19 cellular contexts compared by ENCODE assay signal in the genomic region with DNA sequence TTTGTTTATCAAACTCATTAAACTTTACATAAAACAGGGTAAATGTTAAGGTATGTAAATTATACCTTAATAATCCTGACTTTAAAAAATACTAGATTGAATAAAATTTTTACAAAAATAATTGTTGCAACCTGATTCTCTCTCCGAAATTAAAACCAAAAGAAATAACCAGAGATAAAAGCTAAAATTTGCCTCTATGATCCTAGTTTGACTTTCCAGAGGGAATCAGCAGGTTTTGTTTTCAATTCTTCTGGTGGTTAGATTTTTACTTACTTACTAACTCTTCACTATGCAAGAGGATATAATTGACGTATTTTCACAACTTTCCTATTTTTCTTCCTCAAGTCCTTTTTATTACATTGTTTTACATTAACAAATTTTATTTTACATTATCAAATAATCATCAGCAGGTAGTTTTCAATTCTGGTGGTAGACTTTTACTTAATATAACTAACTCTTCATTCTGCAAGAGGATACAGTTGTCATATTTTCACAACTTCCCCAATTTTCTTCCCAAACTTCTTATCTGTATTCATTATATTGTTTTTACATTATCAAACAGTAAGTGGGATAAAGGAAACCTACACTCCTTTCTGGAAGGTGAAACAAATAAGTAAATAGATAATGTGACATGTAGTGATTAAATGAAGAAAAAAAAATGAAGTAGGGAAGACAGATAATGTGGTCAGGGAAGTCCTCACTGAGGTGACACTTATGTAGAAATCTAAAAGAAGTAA. TPM values are rescaled to one million over a fixed set of nuclear protein-coding genes. Genes with fewer than 3 reads are reported as not detected.
DNase-seq lines count a peak whose midpoint lies in the region; ATAC-seq, FAIRE-seq and TF ChIP-seq lines count a peak whose summit lies in the region.
"Had no signal": no experiment of that assay in that cellular context is flagged by ENCODE, and none has a peak within 500 bp of the region (broad histone marks: within the 10 kb centered on the region; RNA-seq: fewer than 3 reads in every experiment).

No MANE protein-coding gene starts in this region.

- no peak for FAIRE-seq in HepG2 (lab: Jason Lieb, UNC)
- FAIRE-seq: GM18507 had no signal

- TF ChIP-seq EP300 in HepG2 (IDR thresholded peaks at IDR 0.05; ENCODE audit: low read depth in 2 of 2, low read length in 2 of 2) (no peak), HepG2 (CRISPR knock-in tag; IDR thresholded peaks at IDR 0.05; ENCODE audit: borderline replicate concordance) (no peak)

- H3K27ac Mint-ChIP-seq in mesothelial cell of epicardium (peak overlapping the region; percentile 7), type B pancreatic cell (peak overlapping the region; percentile 7)

- intact Hi-C loops in HepG2 (cut with micrococcal nuclease; ENCODE audit: unreplicated experiment) (loop anchor here (10.0 kb wide), 1 partner anchor 541 kb away; no protein-coding TSS in a partner anchor), right lobe of liver (cut with DNase I) (no loop called here)

- H4K20me1 ChIP-seq in HepG2 (ENCODE audit: insufficient read depth, low read length), result no peaks in the 10 kb centered on the region

- H3K4me3 Mint-ChIP-seq in mesothelial cell of epicardium (no peak overlapping the region), type B pancreatic cell (no peak overlapping the region)

- ATAC-seq in HepG2, result no peak
- ATAC-seq in right lobe of liver, result no peak
- ATAC-seq: HCT116 had no signal

- no peak for TF ChIP-seq RAD21 in HepG2 (CRISPR knock-in tag; IDR thresholded peaks at IDR 0.05)

- peaks cover 96% of the 10 kb centered on the region for H3K4me1 ChIP-seq in HepG2 (ENCODE audit: insufficient read depth, low read length)
- H3K4me1 ChIP-seq in right lobe of liver, result peaks cover 0 to 22% (median 2%) of the 10 kb centered on the region in 4 donors
- peaks cover 12% of the 10 kb centered on the region for H3K4me1 ChIP-seq in endocrine pancreas (ENCODE audit: control insufficient read depth, insufficient read depth, low read length)
- H3K4me1 ChIP-seq: SJSA1 had no signal

- H3K36me3 ChIP-seq in HepG2 (replicated peaks in 1 of 2; ENCODE audit: control insufficient read depth in 1 of 2, insufficient read depth in 2 of 2, low read length in 2 of 2), result no peaks in the 10 kb centered on the region; a peak in 1 of 5 replicates
- no peaks in the 10 kb centered on the region for H3K36me3 ChIP-seq in right lobe of liver
- H3K36me3 ChIP-seq in endocrine pancreas (ENCODE audit: control insufficient read depth, insufficient read depth, low read length), result no peaks in the 10 kb centered on the region
- H3K36me3 ChIP-seq: MG63, SJSA1 had no signal

- H3K9me3 Mint-ChIP-seq in mesothelial cell of epicardium (no peaks in the 10 kb centered on the region), type B pancreatic cell (no peaks in the 10 kb centered on the region)

- POLR2A ChIA-PET in HepG2 (lab: Yijun Ruan, JAX), result interaction anchor here (0.8 to 1.2 kb wide), 14 partner anchors 8 to 240 kb away, joined by 3 to 26 read pairs (median 4); a partner anchor contains a TSS

- DNase-seq in HepG2 (ENCODE audit: low spot score), result no peak
- no peak for DNase-seq in right lobe of liver
- DNase-seq in mesothelial cell of epicardium (ENCODE audit: low spot score in 2 of 2, unreplicated experiment in 2 of 2), result no peak
- DNase-seq in type B pancreatic cell (ENCODE audit: extremely low spot score, unreplicated experiment), result no peak
- no peak for DNase-seq in SW 1271 (lab: John Stamatoyannopoulos, UW)
- DNase-seq in NOMO-1 treated with DMSO at 0.1 percent for 48 hours (lab: John Stamatoyannopoulos, UW; ENCODE audit: unreplicated experiment), result no peak
- DNase-seq in erythroblast (lab: John Stamatoyannopoulos, UW), result no peak
- DNase-seq: KBM-7; MG63; NCI-H2029 treated with DMSO at 0.1 percent for 48 hours; NCI-H446 treated with DMSO at 0.1 percent for 48 hours; NCI-H526; NK-92 treated with Interleukin-12 subunit alpha and Interleukin-12 subunit beta, amount 100 ng/mL, for 24 hours; PC-9; Right ventricle myocardium superior had no signal

- H3K4me2 ChIP-seq in HepG2 (ENCODE audit: low read depth, low read length), result peak overlapping the region; percentile 61
- H3K4me2 ChIP-seq: PC-9 had no signal

- CTCF ChIA-PET in HepG2 (lab: Yijun Ruan, JAX; ENCODE audit: low intra/inter-chr PET ratio, low total read pairs), result no interaction called here

- H3K9ac ChIP-seq in HepG2 (ENCODE audit: insufficient read depth, low read depth, low read length), result peak overlapping the region; percentile 60
- H3K9ac ChIP-seq in endocrine pancreas (ENCODE audit: control insufficient read depth, insufficient read depth, low read length), result no peak overlapping the region

- BruUV-seq in HepG2 (replicated peaks; lab: Mats Ljungman, UMichigan), result TSS peak; percentile 44

- H3K9me3 ChIP-seq in HepG2 (ENCODE audit: low read length) (no peaks in the 10 kb centered on the region), right lobe of liver (no peaks in the 10 kb centered on the region), endocrine pancreas (ENCODE audit: control insufficient read depth, low read length) (no peaks in the 10 kb centered on the region)
- H3K9me3 ChIP-seq: MG63, SJSA1 had no signal

- TF ChIP-seq CTCF in HepG2 (CRISPR knock-in tag; IDR thresholded peaks at IDR 0.05) (no peak), right lobe of liver (IDR thresholded peaks at IDR 0.05) (no peak), mesothelial cell of epicardium (IDR thresholded peaks at IDR 0.05; ENCODE audit: unreplicated experiment) (no peak), type B pancreatic cell (conservative IDR thresholded peaks at IDR 0.05) (no peak)

- no peaks in the 10 kb centered on the region for H3K27me3 ChIP-seq in HepG2 (ENCODE audit: control insufficient read depth in 1 of 2, insufficient read depth in 2 of 2, low read length in 2 of 2)
- no peaks in the 10 kb centered on the region for H3K27me3 ChIP-seq in right lobe of liver
- H3K27me3 ChIP-seq in endocrine pancreas (ENCODE audit: control insufficient read depth, insufficient read depth, low read length), result no peaks in the 10 kb centered on the region
- H3K27me3 ChIP-seq: MG63, SJSA1 had no signal

- H3K36me3 Mint-ChIP-seq in mesothelial cell of epicardium (no peaks in the 10 kb centered on the region), type B pancreatic cell (peaks cover 4% of the 10 kb centered on the region)

- H3K4me3 ChIP-seq in HepG2 (replicated peaks in 1 of 3; ENCODE audit: insufficient read depth in 1 of 3, low read depth in 2 of 3, low read length in 3 of 3) (peak overlapping the region in 2 of 3 experiments; percentile 6 to 19; a peak in 2 of 6 replicates), right lobe of liver (no peak overlapping the region), endocrine pancreas (ENCODE audit: control insufficient read depth, insufficient read depth, low read length) (peak overlapping the region; percentile 36)
- H3K4me3 ChIP-seq: MG63, PC-9, SJSA1 had no signal

- 82% methylated on average over 2 of the region's 2 CpGs for WGBS in HepG2 (ENCODE audit: low lambda C conversion rate)
- 50% methylated on average over 2 of the region's 2 CpGs for WGBS in right lobe of liver (ENCODE audit: insufficient coverage, low coverage, low lambda C conversion rate, missing lambda C conversion rate)

- H3K27ac ChIP-seq in HepG2 (ENCODE audit: extremely low read length, insufficient read depth, low read length), result peak overlapping the region; percentile 94
- peak overlapping the region in 1 of 3 donors; percentile 41 for H3K27ac ChIP-seq in right lobe of liver
- H3K27ac ChIP-seq: PC-9, SJSA1 had no signal

- H2AFZ ChIP-seq in HepG2 (ENCODE audit: low read length), result no peak overlapping the region
- H2AFZ ChIP-seq: PC-9 had no signal

- H3K4me1 Mint-ChIP-seq in mesothelial cell of epicardium (peaks cover 22% of the 10 kb centered on the region), type B pancreatic cell (ENCODE audit: unreplicated experiment) (peaks cover 6% of the 10 kb centered on the region)

- in situ Hi-C loops in HepG2 (cut with HindIII; ENCODE audit: extremely low pct_ligation_motif_present, low pct_unique_long_range_greater_than_20kb), result no loop called here

- H3K27me3 Mint-ChIP-seq in mesothelial cell of epicardium (ENCODE audit: low read depth) (no peaks in the 10 kb centered on the region), type B pancreatic cell (no peaks in the 10 kb centered on the region)

- TF ChIP-seq POLR2A in HepG2 (IDR thresholded peaks at IDR 0.05; ENCODE audit: insufficient read depth in 1 of 2, low read depth in 2 of 2, low read length in 2 of 2), result no peak
- TF ChIP-seq POLR2A in right lobe of liver (IDR thresholded peaks at IDR 0.05), result no peak
- TF ChIP-seq POLR2A in erythroblast (IDR thresholded peaks at IDR 0.05; ENCODE audit: low read length), result no peak

- peaks cover 72% of the 10 kb centered on the region for H3K79me2 ChIP-seq in HepG2 (ENCODE audit: insufficient read depth, low read length)

RNA-seq across cellular contexts. Expression of a gene that starts 52.2 kb away (rescaled TPM):
- total RNA-seq in HepG2 (2016; rRNA removed; fragmentation: Illumina TruSeq; extraction: Trizol), result 44.3 and 51.0 TPM in 2 replicates
- total RNA-seq in HepG2 (2016; cell fraction: cytosol; rRNA removed; fragmentation: Illumina TruSeq; extraction: Trizol; ENCODE audit: low read depth), result 51.6 and 59.0 TPM in 2 replicates
- total RNA-seq in HepG2 (2016; cell fraction: insoluble cytoplasmic fraction; rRNA removed; fragmentation: Illumina TruSeq; extraction: Trizol), result 38.7 and 48.0 TPM in 2 replicates
- 31.2 and 40.8 TPM in 2 replicates for total RNA-seq in HepG2 (2016; cell fraction: membrane; rRNA removed; fragmentation: Illumina TruSeq; extraction: Trizol)
- 170 and 177 TPM in 2 replicates for total RNA-seq in HepG2 (2016; cell fraction: nucleus; rRNA removed; fragmentation: Illumina TruSeq; extraction: Trizol)
- 55.7 and 62.4 TPM in 2 replicates for polyA plus RNA-seq in HepG2 (2011; rRNA removed)
- polyA plus RNA-seq in HepG2 (2011; cell fraction: cytosol; rRNA removed), result 20.1 and 25.7 TPM in 2 replicates
- polyA plus RNA-seq in HepG2 (2011; cell fraction: nucleus; rRNA removed), result 121 and 149 TPM in 2 replicates
- polyA plus RNA-seq in HepG2 (2012), result 24.7 and 32.0 TPM in 2 replicates
- polyA plus RNA-seq in HepG2 (2016; cell fraction: cytosol; fragmentation: Illumina TruSeq; extraction: Trizol; ENCODE audit: low read depth), result 1.9 and 2.8 TPM in 2 replicates
- 27.6 and 28.6 TPM in 2 replicates for polyA plus RNA-seq in HepG2 (2016; cell fraction: insoluble cytoplasmic fraction; fragmentation: Illumina TruSeq; extraction: Trizol; ENCODE audit: low read depth)
- 6.4 and 6.6 TPM in 2 replicates for polyA plus RNA-seq in HepG2 (2016; cell fraction: membrane; fragmentation: Illumina TruSeq; extraction: Trizol; ENCODE audit: low read depth)
- 52.1 and 53.0 TPM in 2 replicates for polyA plus RNA-seq in HepG2 (2016; cell fraction: nucleus; fragmentation: Illumina TruSeq; extraction: Trizol; ENCODE audit: insufficient read depth, low read depth)
- polyA minus RNA-seq in HepG2 (2011; rRNA and poly(A)+ RNA removed; ENCODE audit: low replicate concordance), result 16.3 and 149 TPM in 2 replicates
- 25.6 and 32.7 TPM in 2 replicates for polyA minus RNA-seq in HepG2 (2011; cell fraction: cytosol; rRNA and poly(A)+ RNA removed)
- polyA minus RNA-seq in HepG2 (2011; cell fraction: nucleus; rRNA and poly(A)+ RNA removed), result 587 and 688 TPM in 2 replicates
- total RNA-seq in right lobe of liver, result 10 to 100 TPM; 15.1 to 20.1 (median 16.8) TPM
- 64.2 to 67.5 TPM (median 64.6 TPM) in 3 replicates for total RNA-seq in mesothelial cell of epicardium
- 42.1 and 59.8 TPM in 2 replicates for total RNA-seq in type B pancreatic cell (ENCODE audit: low replicate concordance)

RNA-seq across cellular contexts. Expression of a gene that starts 52.6 kb away (rescaled TPM):
- total RNA-seq in HepG2 (2016; rRNA removed; fragmentation: Illumina TruSeq; extraction: Trizol), result 82.9 and 116 TPM in 2 replicates
- 30.5 and 34.0 TPM in 2 replicates for total RNA-seq in HepG2 (2016; cell fraction: cytosol; rRNA removed; fragmentation: Illumina TruSeq; extraction: Trizol; ENCODE audit: low read depth)
- total RNA-seq in HepG2 (2016; cell fraction: insoluble cytoplasmic fraction; rRNA removed; fragmentation: Illumina TruSeq; extraction: Trizol), result 83.6 and 117 TPM in 2 replicates
- 39.0 and 40.1 TPM in 2 replicates for total RNA-seq in HepG2 (2016; cell fraction: membrane; rRNA removed; fragmentation: Illumina TruSeq; extraction: Trizol)
- total RNA-seq in HepG2 (2016; cell fraction: nucleus; rRNA removed; fragmentation: Illumina TruSeq; extraction: Trizol), result 44.3 and 52.5 TPM in 2 replicates
- 19.6 and 28.6 TPM in 2 replicates for polyA plus RNA-seq in HepG2 (2011; rRNA removed)
- polyA plus RNA-seq in HepG2 (2011; cell fraction: cytosol; rRNA removed), result 10.4 and 14.9 TPM in 2 replicates
- 14.5 and 20.1 TPM in 2 replicates for polyA plus RNA-seq in HepG2 (2011; cell fraction: nucleus; rRNA removed)
- polyA plus RNA-seq in HepG2 (2012), result 51.2 and 79.1 TPM in 2 replicates
- polyA plus RNA-seq in HepG2 (2016; cell fraction: cytosol; fragmentation: Illumina TruSeq; extraction: Trizol; ENCODE audit: low read depth), result 20.3 and 22.2 TPM in 2 replicates
- polyA plus RNA-seq in HepG2 (2016; cell fraction: insoluble cytoplasmic fraction; fragmentation: Illumina TruSeq; extraction: Trizol; ENCODE audit: low read depth), result 110 and 116 TPM in 2 replicates
- polyA plus RNA-seq in HepG2 (2016; cell fraction: membrane; fragmentation: Illumina TruSeq; extraction: Trizol; ENCODE audit: low read depth), result 23.9 and 29.0 TPM in 2 replicates
- 92.7 and 105 TPM in 2 replicates for polyA plus RNA-seq in HepG2 (2016; cell fraction: nucleus; fragmentation: Illumina TruSeq; extraction: Trizol; ENCODE audit: insufficient read depth, low read depth)
- polyA minus RNA-seq in HepG2 (2011; rRNA and poly(A)+ RNA removed; ENCODE audit: low replicate concordance), result 2.7 and 3.9 TPM in 2 replicates
- polyA minus RNA-seq in HepG2 (2011; cell fraction: cytosol; rRNA and poly(A)+ RNA removed), result 10.7 and 11.9 TPM in 2 replicates
- polyA minus RNA-seq in HepG2 (2011; cell fraction: nucleus; rRNA and poly(A)+ RNA removed), result 20.3 and 25.0 TPM in 2 replicates
- total RNA-seq in right lobe of liver, result 10 to 100 TPM; 15.0 to 21.2 (median 16.7) TPM
- total RNA-seq in mesothelial cell of epicardium, result 40.6 to 48.8 TPM (median 44.8 TPM) in 3 replicates
- 42.1 and 49.3 TPM in 2 replicates for total RNA-seq in type B pancreatic cell (ENCODE audit: low replicate concordance)

Comparison
In these comparisons a context has a peak if more than half of its experiments do, and no peak if none do; other contexts are left out.
1. H3K4me3 ChIP-seq: peak in HepG2 (2 of 3) and endocrine pancreas (single experiment); none in right lobe of liver (0 of 3).